12 cellular contexts compared by ENCODE assay signal in genomic region chr10:32155075-32155516, GRCh38.
DNase-seq lines count a peak whose midpoint lies in the region; ATAC-seq and TF ChIP-seq lines count a peak whose summit lies in the region.
"Had no signal": no experiment of that assay in that cellular context is flagged by ENCODE, and none has a peak within 500 bp of the region (broad histone marks: within the 10 kb centered on the region; RNA-seq: fewer than 3 reads in every experiment).

No MANE protein-coding gene starts in this region.

- H3K4me3 ChIP-seq in HCT116 (replicated peaks in 1 of 2; ENCODE audit: low read depth in 1 of 2, low read length in 2 of 2) = no peak overlapping the region
- H3K4me3 ChIP-seq: coronary artery, right atrium auricular region had no signal

- peaks cover 10% of the 10 kb centered on the region for H3K9me3 Mint-ChIP-seq in activated naive CD4-positive, alpha-beta T cell treated with anti-CD3 and anti-CD28 coated beads for 36 hours

- no peak overlapping the region for H2AFZ ChIP-seq in HCT116 (ENCODE audit: low read depth, low read length, poor library complexity, severe bottlenecking)

- RAD21 ChIA-PET in HCT116 (lab: Charles Lee; ENCODE audit: low non-redundant PET in 1 of 2, low total read pairs in 2 of 2, uncharacterized antibody in 2 of 2, unreplicated experiment in 2 of 2) = no interaction called here

- no peak for TF ChIP-seq POLR2A in HCT116 (IDR thresholded peaks at IDR 0.05; ENCODE audit: borderline replicate concordance, extremely low read depth, insufficient read depth, insufficient read length)

- H3K9ac ChIP-seq in HCT116 (ENCODE audit: low read length) = no peak overlapping the region

- no peak for TF ChIP-seq CTCF in HCT116 (IDR thresholded peaks at IDR 0.05 in 2 of 3, conservative IDR thresholded peaks at IDR 0.05 in 1 of 3; ENCODE audit: borderline replicate concordance in 1 of 3, insufficient read depth in 1 of 3, low read depth in 2 of 3, low read length in 2 of 3)

- CTCF ChIA-PET in HCT116 (lab: Charles Lee) = no interaction called here
- CTCF ChIA-PET in activated naive CD4-positive, alpha-beta T cell treated with anti-CD3 and anti-CD28 coated beads for 36 hours (lab: Charles Lee) = no interaction called here

- H3K4me1 ChIP-seq in HCT116 (ENCODE audit: control insufficient read depth in 1 of 2, insufficient read depth in 2 of 2, low read length in 2 of 2) = peaks cover 0 to 12% of the 10 kb centered on the region in 2 experiments; a peak in 1 of 4 replicates

- intact Hi-C loops in HCT116 (cut with micrococcal nuclease) = no loop called here
- intact Hi-C loops in activated naive CD4-positive, alpha-beta T cell treated with anti-CD3 and anti-CD28 coated beads for 36 hours (cut with micrococcal nuclease) = no loop called here

- POLR2A ChIA-PET in HCT116 (lab: Charles Lee) = no interaction called here

- H3K36me3 ChIP-seq in HCT116 (ENCODE audit: control insufficient read depth in 1 of 2, insufficient read depth in 2 of 2, low read length in 2 of 2) = no peaks in the 10 kb centered on the region
- H3K36me3 ChIP-seq: right atrium auricular region had no signal

- no peaks in the 10 kb centered on the region for H3K27me3 Mint-ChIP-seq in activated naive CD4-positive, alpha-beta T cell treated with anti-CD3 and anti-CD28 coated beads for 36 hours (ENCODE audit: low read depth)

- no peaks in the 10 kb centered on the region for H3K9me3 ChIP-seq in HCT116 (ENCODE audit: control insufficient read depth in 1 of 2, insufficient read depth in 1 of 2, low read depth in 1 of 2, low read length in 2 of 2)

- H3K4me1 Mint-ChIP-seq in activated naive CD4-positive, alpha-beta T cell treated with anti-CD3 and anti-CD28 coated beads for 36 hours (ENCODE audit: low read depth) = peaks cover 11% of the 10 kb centered on the region

- H3K79me2 ChIP-seq in HCT116 (ENCODE audit: insufficient read depth, low read length) = no peaks in the 10 kb centered on the region

- H4K20me1 ChIP-seq in HCT116 (ENCODE audit: insufficient read depth) = no peaks in the 10 kb centered on the region

- BruUV-seq in HCT116 (replicated peaks; lab: Mats Ljungman, UMichigan) = no TSS peak

- H3K4me2 ChIP-seq in HCT116 (ENCODE audit: low read length) = no peak overlapping the region

- peak; percentile 1; the same call in 1 of the 2 replicates for TF ChIP-seq RAD21 in HCT116 (IDR thresholded peaks at IDR 0.05; ENCODE audit: low read depth)

- no peak overlapping the region for H3K27ac ChIP-seq in HCT116 (ENCODE audit: low read depth, low read length)
- H3K27ac ChIP-seq: right atrium auricular region had no signal

- H3K27ac Mint-ChIP-seq in activated naive CD4-positive, alpha-beta T cell treated with anti-CD3 and anti-CD28 coated beads for 36 hours = no peak overlapping the region
- H3K27ac Mint-ChIP-seq: activated naive CD4-positive, alpha-beta T cell treated with anti-CD3 and anti-CD28 coated beads, Interleukin-2, amount 10 ng/mL, durations not matched to agents 7 days and 5 days had no signal

- no peaks in the 10 kb centered on the region for H3K9me2 ChIP-seq in HCT116 (ENCODE audit: insufficient read depth)

- H3K27me3 ChIP-seq in HCT116 (ENCODE audit: insufficient read depth, low read length) = no peaks in the 10 kb centered on the region
- H3K27me3 ChIP-seq: right atrium auricular region had no signal

- H3K4me3 Mint-ChIP-seq in activated naive CD4-positive, alpha-beta T cell treated with anti-CD3 and anti-CD28 coated beads for 36 hours = no peak overlapping the region
- H3K4me3 Mint-ChIP-seq: activated naive CD4-positive, alpha-beta T cell treated with anti-CD3 and anti-CD28 coated beads, Interleukin-2, amount 10 ng/mL, durations not matched to agents 7 days and 5 days had no signal

- H3K36me3 Mint-ChIP-seq in activated naive CD4-positive, alpha-beta T cell treated with anti-CD3 and anti-CD28 coated beads for 36 hours (ENCODE audit: low read depth) = peaks cover 2% of the 10 kb centered on the region

- ATAC-seq in HCT116 = no peak
- no peak for ATAC-seq in activated CD4-positive, CD25-positive, alpha-beta regulatory T cell treated with anti-CD3 and anti-CD28 coated beads, Interleukin-2, amount 50 U/mL, for 24 hours
- ATAC-seq in HG02885 (IDR thresholded peaks at IDR 0.05; ENCODE audit: poor library complexity, unreplicated experiment) = no peak

- no peak for DNase-seq in HCT116 (ENCODE audit: low read depth, low spot score)
- DNase-seq in amniotic stem cell (lab: John Stamatoyannopoulos, UW) = peak; percentile 37
- peak; percentile 69 for DNase-seq in fibroblast of peridontal ligament (ENCODE audit: extremely low read depth)
- DNase-seq in smooth muscle cell of the brain vasculature (ENCODE audit: low read depth, low spot score) = peak; percentile 44
- no peak for DNase-seq in activated naive CD4-positive, alpha-beta T cell treated with anti-CD3 and anti-CD28 coated beads for 36 hours
- DNase-seq in activated CD4-positive, CD25-positive, alpha-beta regulatory T cell (lab: John Stamatoyannopoulos, UW) = no peak
- DNase-seq: activated naive CD4-positive, alpha-beta T cell treated with anti-CD3 and anti-CD28 coated beads, Interleukin-2, amount 10 ng/mL, durations not matched to agents 7 days and 5 days; MM.1S had no signal

TF ChIP-seq in HCT116, 20 proteins besides CTCF, POLR2A, EP300 and RAD21:
- TF ChIP-seq JUND (IDR thresholded peaks at IDR 0.05) = 0 out of 2 replicates have a peak, but pooled peaks have one; percentile 30
- no peak for TF ChIP-seq TCF7L2 (IDR thresholded peaks at IDR 0.05; ENCODE audit: borderline replicate concordance, extremely low read depth, insufficient read depth, insufficient read length)

Comparison
In these comparisons a context has a peak if more than half of its experiments do, and no peak if none do; other contexts are left out.
1. DNase-seq: peak in amniotic stem cell (single experiment), fibroblast of peridontal ligament (single experiment) and smooth muscle cell of the brain vasculature (single experiment); none in HCT116 (single experiment), activated naive CD4-positive, alpha-beta T cell treated with anti-CD3 and anti-CD28 coated beads for 36 hours (single experiment) and activated CD4-positive, CD25-positive, alpha-beta regulatory T cell (0 of 4).